ENCODE assay signal across 18 cellular contexts in the genomic region with DNA sequence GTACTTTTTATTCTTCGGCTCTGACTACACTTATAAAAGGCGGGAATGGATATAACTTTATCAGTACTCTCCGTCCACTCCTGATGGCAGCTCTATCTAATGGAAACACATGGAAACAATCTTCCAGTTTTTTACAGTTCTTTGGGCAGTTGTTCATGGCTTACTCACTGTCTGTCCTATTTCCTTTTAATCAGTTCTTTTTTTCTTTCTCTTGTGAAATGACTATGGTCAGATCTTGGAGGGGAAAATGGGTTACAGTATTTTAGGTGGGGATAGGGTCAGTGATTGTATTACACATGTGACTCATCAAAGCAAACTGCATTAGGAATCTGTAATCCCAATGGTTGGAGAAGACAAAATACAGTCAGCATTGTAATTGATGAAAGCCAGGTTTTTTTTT.
DNase-seq lines count a peak whose midpoint lies in the region; ATAC-seq and TF ChIP-seq lines count a peak whose summit lies in the region.
"Had no signal": no experiment of that assay in that cellular context is flagged by ENCODE, and none has a peak within 500 bp of the region (broad histone marks: within the 10 kb centered on the region; RNA-seq: fewer than 3 reads in every experiment).

No MANE protein-coding gene starts in this region.

- no peak overlapping the region for H2AK9ac ChIP-seq in IMR-90 (replicated peaks; ENCODE audit: low read depth, low read length, poor library complexity)

- no peak overlapping the region for H4K5ac ChIP-seq in IMR-90 (ENCODE audit: low read depth, low read length)

- H3K4me1 ChIP-seq in IMR-90 (ENCODE audit: control insufficient read depth, insufficient read depth, low read length), result peaks cover 2% of the 10 kb centered on the region; the same call in 1 of the 2 replicates
- H3K4me1 ChIP-seq in gastrocnemius medialis, result peaks cover 13 to 16% of the 10 kb centered on the region in 2 donors
- H3K4me1 ChIP-seq: BE2C, pancreas, upper lobe of left lung had no signal

- H3K18ac ChIP-seq in IMR-90 (ENCODE audit: low read depth, low read length), result no peak overlapping the region

- peaks cover 2% of the 10 kb centered on the region for H3K36me3 ChIP-seq in IMR-90 (ENCODE audit: control insufficient read depth, insufficient read depth, low read length)
- H3K36me3 ChIP-seq in gastrocnemius medialis, result no peaks in the 10 kb centered on the region
- H3K36me3 ChIP-seq: BE2C, pancreas, upper lobe of left lung had no signal

- H3K9me3 Mint-ChIP-seq in WTC11, result no peaks in the 10 kb centered on the region
- H3K9me3 Mint-ChIP-seq in activated CD4-positive, alpha-beta T cell treated with anti-CD3 and anti-CD28 coated beads, Interleukin-2, amount 10 ng/mL, durations not matched to agents 24 days and 14 days, result no peaks in the 10 kb centered on the region
- H3K9me3 Mint-ChIP-seq: activated CD4-positive, alpha-beta memory T cell treated with anti-CD3 and anti-CD28 coated beads, Interleukin-2, amount 10 ng/mL, durations not matched to agents 7 days and 5 days; activated T-helper 2 cell treated with anti-CD3 and anti-CD28 coated beads, Interferon-gamma antibody, Interleukin-2, Interleukin-4, amounts not matched to agents 10 μg/mL and 5 μg/mL and 100 μg/mL, durations not matched to agents 14 hours and 24 hours and 36 hours had no signal

- peaks cover 13 to 18% of the 10 kb centered on the region in 2 experiments; a peak in 3 of 4 replicates for H3K79me1 ChIP-seq in IMR-90 (ENCODE audit: low read depth in 1 of 2, low read length in 2 of 2)

- H3K56ac ChIP-seq in IMR-90 (ENCODE audit: extremely low read depth, insufficient read depth, low read length), result no peak overlapping the region

- H3K27ac ChIP-seq in IMR-90 (ENCODE audit: insufficient read depth, low read length) (no peak overlapping the region), gastrocnemius medialis (no peak overlapping the region)
- H3K27ac ChIP-seq: pancreas, upper lobe of left lung had no signal

- no peaks in the 10 kb centered on the region for H4K20me1 ChIP-seq in IMR-90 (ENCODE audit: insufficient read depth, low read length)

- H2AFZ ChIP-seq in IMR-90 (replicated peaks; ENCODE audit: low read length, poor library complexity), result no peak overlapping the region

- BruUV-seq in IMR-90 (replicated peaks; lab: Mats Ljungman, UMichigan), result no TSS peak

- dilution Hi-C loops in IMR-90 (cut with HindIII; ENCODE audit: low sequenced_read_pairs, unreplicated experiment), result no loop called here

- in situ Hi-C loops in IMR-90 (cut with MboI; ENCODE audit: low sequenced_read_pairs), result no loop called here
- in situ Hi-C loops in gastrocnemius medialis (cut with MboI; ENCODE audit: low sequenced_read_pairs in 4 of 4), result no loop called here

- TF ChIP-seq POLR2A in IMR-90 (IDR thresholded peaks at IDR 0.05; ENCODE audit: low read depth, low read length) (no peak), gastrocnemius medialis (IDR thresholded peaks at IDR 0.05) (no peak)

- H3K4me3 ChIP-seq in AG09309 (ENCODE audit: control insufficient read depth, low read depth, low read length) (no peak overlapping the region), IMR-90 (ENCODE audit: insufficient read depth, low read depth, low read length) (no peak overlapping the region), choroid plexus epithelial cell (ENCODE audit: low read depth, low read length) (no peak overlapping the region), gastrocnemius medialis (no peak overlapping the region)
- H3K4me3 ChIP-seq: pancreas, upper lobe of left lung had no signal

- no peak overlapping the region for H3K14ac ChIP-seq in IMR-90 (replicated peaks; ENCODE audit: low read depth, low read length)

- ATAC-seq in IMR-90 (ENCODE audit: low read depth) (peak; percentile 59), WTC11 (no peak), gastrocnemius medialis (no peak)

- H3K4me1 Mint-ChIP-seq in WTC11, result peaks cover 18% of the 10 kb centered on the region
- no peaks in the 10 kb centered on the region for H3K4me1 Mint-ChIP-seq in activated CD4-positive, alpha-beta T cell treated with anti-CD3 and anti-CD28 coated beads, Interleukin-2, amount 10 ng/mL, durations not matched to agents 24 days and 14 days
- H3K4me1 Mint-ChIP-seq: activated CD4-positive, alpha-beta memory T cell treated with anti-CD3 and anti-CD28 coated beads, Interleukin-2, amount 10 ng/mL, durations not matched to agents 7 days and 5 days had no signal

- TF ChIP-seq CTCF in AG09309 (IDR thresholded peaks at IDR 0.05; ENCODE audit: control insufficient read depth, insufficient read depth, low read depth, low read length, missing control alignments) (no peak), IMR-90 (conservative IDR thresholded peaks at IDR 0.05; ENCODE audit: low read depth, low read length) (no peak), choroid plexus epithelial cell (conservative IDR thresholded peaks at IDR 0.05; ENCODE audit: low read depth, low read length) (no peak), WTC11 (IDR thresholded peaks at IDR 0.05) (no peak), gastrocnemius medialis (IDR thresholded peaks at IDR 0.05 in 4 of 5, conservative IDR thresholded peaks at IDR 0.05 in 1 of 5) (no peak)

- H3K27me3 Mint-ChIP-seq in WTC11 (ENCODE audit: low read depth), result no peaks in the 10 kb centered on the region; the same call in 1 of the 2 replicates
- no peaks in the 10 kb centered on the region for H3K27me3 Mint-ChIP-seq in activated CD4-positive, alpha-beta T cell treated with anti-CD3 and anti-CD28 coated beads, Interleukin-2, amount 10 ng/mL, durations not matched to agents 24 days and 14 days
- H3K27me3 Mint-ChIP-seq: activated CD4-positive, alpha-beta memory T cell treated with anti-CD3 and anti-CD28 coated beads, Interleukin-2, amount 10 ng/mL, durations not matched to agents 7 days and 5 days had no signal

- H2BK20ac ChIP-seq in IMR-90 (ENCODE audit: low read depth, low read length), result no peak overlapping the region

- H3K27ac Mint-ChIP-seq in WTC11, result no peak overlapping the region
- no peak overlapping the region for H3K27ac Mint-ChIP-seq in activated CD4-positive, alpha-beta T cell treated with anti-CD3 and anti-CD28 coated beads, Interleukin-2, amount 10 ng/mL, durations not matched to agents 24 days and 14 days
- H3K27ac Mint-ChIP-seq: activated CD4-positive, alpha-beta memory T cell treated with anti-CD3 and anti-CD28 coated beads, Interleukin-2, amount 10 ng/mL, durations not matched to agents 7 days and 5 days; activated T-helper 2 cell treated with anti-CD3 and anti-CD28 coated beads, Interferon-gamma antibody, Interleukin-2, Interleukin-4, amounts not matched to agents 10 μg/mL and 5 μg/mL and 100 μg/mL, durations not matched to agents 14 hours and 24 hours and 36 hours had no signal

- no peak overlapping the region for H2AK5ac ChIP-seq in IMR-90 (ENCODE audit: low read depth, low read length)

- H3K9me3 ChIP-seq in IMR-90 (ENCODE audit: control insufficient read depth, insufficient read depth, low read length) (no peaks in the 10 kb centered on the region), gastrocnemius medialis (no peaks in the 10 kb centered on the region)
- H3K9me3 ChIP-seq: BE2C, pancreas, upper lobe of left lung had no signal

- TF ChIP-seq RAD21 in IMR-90 (IDR thresholded peaks at IDR 0.05; ENCODE audit: low read length), result no peak

- no peak overlapping the region for H3K9ac ChIP-seq in IMR-90 (ENCODE audit: low read depth, low read length)

- peaks cover 6% of the 10 kb centered on the region for H3K9me1 ChIP-seq in IMR-90 (ENCODE audit: insufficient read depth, low read length)

- CTCF ChIA-PET in IMR-90 (lab: Yijun Ruan, JAX), result no interaction called here
- CTCF ChIA-PET in WTC11 (lab: Charles Lee), result no interaction called here

- H3K27me3 ChIP-seq in IMR-90 (ENCODE audit: control insufficient read depth, insufficient read depth, low read length) (no peaks in the 10 kb centered on the region), gastrocnemius medialis (no peaks in the 10 kb centered on the region)
- H3K27me3 ChIP-seq: BE2C, pancreas, upper lobe of left lung had no signal

- no peak overlapping the region for H4K91ac ChIP-seq in IMR-90 (ENCODE audit: insufficient read depth, low read depth, low read length)

- no peak overlapping the region for H2BK120ac ChIP-seq in IMR-90 (ENCODE audit: low read depth, low read length)

- peak overlapping the region; percentile 52; the same call in 1 of the 2 replicates for H3K4me2 ChIP-seq in IMR-90 (ENCODE audit: low read depth, low read length)

- H2BK15ac ChIP-seq in IMR-90 (ENCODE audit: low read depth, low read length), result no peak overlapping the region

- WGBS in IMR-90 (ENCODE audit: extremely low coverage in 2 of 2, insufficient read length in 1 of 2), 2 experiments, result no CpG with 5 or more reads among the region's 3 CpGs

- H3K4me3 Mint-ChIP-seq in WTC11, result no peak overlapping the region
- H3K4me3 Mint-ChIP-seq in activated CD4-positive, alpha-beta T cell treated with anti-CD3 and anti-CD28 coated beads, Interleukin-2, amount 10 ng/mL, durations not matched to agents 24 days and 14 days, result no peak overlapping the region
- H3K4me3 Mint-ChIP-seq: activated CD4-positive, alpha-beta memory T cell treated with anti-CD3 and anti-CD28 coated beads, Interleukin-2, amount 10 ng/mL, durations not matched to agents 7 days and 5 days had no signal

- no peak overlapping the region for H4K8ac ChIP-seq in IMR-90 (ENCODE audit: low read depth in 2 of 2, low read length in 2 of 2)

- H2BK5ac ChIP-seq in IMR-90 (ENCODE audit: low read depth, low read length, poor library complexity, severe bottlenecking), result no peak overlapping the region

- no peak overlapping the region for H3K4ac ChIP-seq in IMR-90 (ENCODE audit: low read depth, low read length)

- intact Hi-C loops in IMR-90 (cut with micrococcal nuclease) (no loop called here), gastrocnemius medialis (cut with DNase I; ENCODE audit: low total_unique reads) (no loop called here)
- intact Hi-C loops in activated CD4-positive, alpha-beta T cell treated with anti-CD3 and anti-CD28 coated beads, Interleukin-2, amount 10 ng/mL, durations not matched to agents 24 days and 14 days (cut with micrococcal nuclease), result no loop called here

- H3K36me3 Mint-ChIP-seq in WTC11, result no peaks in the 10 kb centered on the region
- no peaks in the 10 kb centered on the region for H3K36me3 Mint-ChIP-seq in activated CD4-positive, alpha-beta T cell treated with anti-CD3 and anti-CD28 coated beads, Interleukin-2, amount 10 ng/mL, durations not matched to agents 24 days and 14 days (ENCODE audit: low read depth)

- H3K23ac ChIP-seq in IMR-90 (ENCODE audit: low read depth, low read length), result no peak overlapping the region

- DNase-seq in AG09309 (ENCODE audit: low read depth) (peak; percentile 89), IMR-90 (peak; percentile 93), choroid plexus epithelial cell (ENCODE audit: low read depth) (peak; percentile 63), kidney tubule cell (ENCODE audit: low spot score) (peak; percentile 78), DMS153 (lab: John Stamatoyannopoulos, UW) (no peak), WTC11 (ENCODE audit: low spot score) (no peak), gastrocnemius medialis (no peak)
- DNase-seq in activated CD4-positive, alpha-beta T cell treated with anti-CD3 and anti-CD28 coated beads, Interleukin-2, amount 10 ng/mL, durations not matched to agents 24 days and 14 days, result no peak
- DNase-seq: activated CD4-positive, alpha-beta memory T cell treated with anti-CD3 and anti-CD28 coated beads, Interleukin-2, amount 10 ng/mL, durations not matched to agents 7 days and 5 days; BE2C; central memory CD4-positive, alpha-beta T cell; NCI-H2029 treated with DMSO at 0.1 percent for 48 hours; NCI-H748 treated with DMSO at 0.1 percent for 48 hours; pancreas; SIG-M5; stimulated activated CD4-positive, alpha-beta T cell treated with anti-CD3 and anti-CD28 coated beads, Interleukin-1b, Interleukin-23, amount 100 ng/mL, for 48 hours; upper lobe of left lung had no signal

- POLR2A ChIA-PET in IMR-90 (lab: Charles Lee; ENCODE audit: unreplicated experiment) (no interaction called here), WTC11 (lab: Charles Lee) (no interaction called here)

Comparison
In these comparisons a context has a peak if more than half of its experiments do, and no peak if none do; other contexts are left out.
1. DNase-seq: peak in AG09309 (single experiment), IMR-90 (single experiment), choroid plexus epithelial cell (single experiment) and kidney tubule cell (single experiment); none in DMS153 (single experiment), WTC11 (single experiment), gastrocnemius medialis (0 of 2) and activated CD4-positive, alpha-beta T cell treated with anti-CD3 and anti-CD28 coated beads, Interleukin-2, amount 10 ng/mL, durations not matched to agents 24 days and 14 days (single experiment).